Comparison of ENCODE assay signal across 20 cellular contexts in the genomic region with DNA sequence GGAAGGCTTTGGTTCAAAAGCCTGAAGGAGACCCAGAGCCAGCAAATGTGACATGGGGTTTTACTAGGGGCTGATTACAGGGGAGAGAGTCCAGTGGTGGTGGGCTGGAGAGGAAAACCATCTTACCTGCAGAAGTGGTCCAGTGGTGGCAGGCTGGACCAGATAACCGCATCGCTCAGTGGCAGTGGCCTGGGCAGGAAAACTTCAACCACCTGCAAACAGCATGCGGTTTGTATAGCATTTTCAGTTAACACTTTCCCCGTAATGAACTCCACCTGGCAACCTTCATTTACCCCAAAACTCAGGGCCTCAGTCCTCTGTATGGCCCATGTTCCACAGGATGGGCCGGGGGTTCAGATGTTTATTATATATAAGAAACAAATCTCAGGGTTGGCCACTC.
"Had no signal": no experiment of that assay in that cellular context is flagged by ENCODE, and none has a peak within 500 bp of the region (broad histone marks: within the 10 kb centered on the region; RNA-seq: fewer than 3 reads in every experiment).

No MANE protein-coding gene starts in this region.

- H3K27ac ChIP-seq: coronary artery, dorsolateral prefrontal cortex, esophagus squamous epithelium, gastroesophageal sphincter, heart left ventricle, hepatocyte, left lung, lower lobe of right lung had no signal

- DNase-seq: dermis blood vessel endothelial cell; dorsolateral prefrontal cortex; effector CD4-positive, alpha-beta T cell; effector memory CD4-positive, alpha-beta T cell; esophagus squamous epithelium; foreskin fibroblast; heart left ventricle; hypothalamus; immature natural killer cell; islet precursor cell; kidney; kidney glomerular epithelial cell; left lung; left ventricle myocardium superior; lower lobe of right lung; mesenchymal stem cell; mucosa of descending colon had no signal

- H3K4me1 ChIP-seq: esophagus squamous epithelium, gastroesophageal sphincter, left lung, lower lobe of right lung had no signal

- H3K36me3 ChIP-seq: esophagus squamous epithelium, gastroesophageal sphincter, heart left ventricle, left lung, lower lobe of right lung had no signal

- H3K36me3 Mint-ChIP-seq: immature natural killer cell had no signal

- H3K27me3 ChIP-seq: dorsolateral prefrontal cortex, esophagus squamous epithelium, gastroesophageal sphincter, heart left ventricle, hepatocyte, left lung had no signal

- H3K27ac Mint-ChIP-seq: immature natural killer cell had no signal

- H3K4me3 Mint-ChIP-seq: immature natural killer cell had no signal

- H3K9me3 ChIP-seq: gastroesophageal sphincter, heart left ventricle, lower lobe of right lung, mucosa of descending colon had no signal

- H3K4me2 ChIP-seq: hepatocyte had no signal

- H2AFZ ChIP-seq: hepatocyte had no signal

- H3K4me3 ChIP-seq: coronary artery, dorsolateral prefrontal cortex, esophagus squamous epithelium, gastroesophageal sphincter, heart left ventricle, hepatocyte, left lung, lower lobe of right lung, mucosa of descending colon had no signal

- H3K79me2 ChIP-seq: hepatocyte had no signal

- H3K4me1 Mint-ChIP-seq: immature natural killer cell had no signal

- ATAC-seq: gastroesophageal sphincter, heart left ventricle, left lung, left ventricle myocardium superior, lower lobe of right lung, mucosa of descending colon had no signal
